ENCODE assay signal across 19 cellular contexts in genomic region chr18:49074505-49074904, GRCh38.
A peak's percentile ranks its signal among the peaks of the same experiment; 100 is the strongest.
DNase-seq lines count a peak whose midpoint lies in the region; ATAC-seq and TF ChIP-seq lines count a peak whose summit lies in the region.
"Had no signal": no experiment of that assay in that cellular context is flagged by ENCODE, and none has a peak within 500 bp of the region (broad histone marks: within the 10 kb centered on the region; RNA-seq: fewer than 3 reads in every experiment).

No MANE protein-coding gene starts in this region.

- no peak overlapping the region for H2AK9ac ChIP-seq in IMR-90 (replicated peaks; ENCODE audit: low read depth, low read length, poor library complexity)

- H3K27me3 Mint-ChIP-seq in activated T-helper 2 cell treated with anti-CD3 and anti-CD28 coated beads, Interferon-gamma antibody, Interleukin-2, Interleukin-4, amounts not matched to agents 10 μg/mL and 5 μg/mL and 100 μg/mL, durations not matched to agents 14 hours and 24 hours and 36 hours (ENCODE audit: low read depth) = no peaks in the 10 kb centered on the region
- H3K27me3 Mint-ChIP-seq: B cell; CD4-positive, alpha-beta T cell had no signal

- POLR2A ChIA-PET in IMR-90 (lab: Charles Lee; ENCODE audit: unreplicated experiment) = no interaction called here

- H3K36me3 ChIP-seq in IMR-90 (ENCODE audit: control insufficient read depth, insufficient read depth, low read length) = no peaks in the 10 kb centered on the region
- H3K36me3 ChIP-seq in smooth muscle cell (ENCODE audit: low read depth) = no peaks in the 10 kb centered on the region
- H3K36me3 ChIP-seq in thyroid gland = no peaks in the 10 kb centered on the region
- no peaks in the 10 kb centered on the region for H3K36me3 ChIP-seq in Karpas-422 (ENCODE audit: insufficient read depth, low read length)
- H3K36me3 ChIP-seq in gastroesophageal sphincter = no peaks in the 10 kb centered on the region

- H3K18ac ChIP-seq in IMR-90 (ENCODE audit: low read depth, low read length) = peak overlapping the region; percentile 55; the same call in 1 of the 2 replicates

- H2BK20ac ChIP-seq in IMR-90 (ENCODE audit: low read depth, low read length) = no peak overlapping the region

- dilution Hi-C loops in IMR-90 (cut with HindIII; ENCODE audit: low sequenced_read_pairs, unreplicated experiment) = no loop called here

- H3K27ac ChIP-seq in IMR-90 (ENCODE audit: insufficient read depth, low read length) (no peak overlapping the region), smooth muscle cell (ENCODE audit: low read depth) (peak overlapping the region; percentile 69), thyroid gland (peak overlapping the region in 2 of 3 donors; percentile 61 to 63), Karpas-422 (ENCODE audit: low read length) (no peak overlapping the region), gastroesophageal sphincter (no peak overlapping the region)
- H3K27ac ChIP-seq: 22Rv1; A549; BLaER1 treated with 17β-estradiol and CSF1 and Interleukin-3, amounts not matched to agents 10 nM and 100 nM; C4-2B had no signal

- in situ Hi-C loops in IMR-90 (cut with MboI; ENCODE audit: low sequenced_read_pairs) = no loop called here

- intact Hi-C loops in IMR-90 (cut with micrococcal nuclease) = no loop called here
- intact Hi-C loops in activated T-helper 2 cell treated with anti-CD3 and anti-CD28 coated beads, Interferon-gamma antibody, Interleukin-2, Interleukin-4, amounts not matched to agents 10 μg/mL and 5 μg/mL and 100 μg/mL, durations not matched to agents 14 hours and 24 hours and 36 hours (cut with micrococcal nuclease) = no loop called here
- intact Hi-C loops in thyroid gland (cut with DNase I) = no loop called here

- CTCF ChIA-PET in IMR-90 (lab: Yijun Ruan, JAX) = interaction anchor here (1.0 kb wide), 1 partner anchor 12 kb away, joined by 3 read pairs; no protein-coding TSS in a partner anchor

- H2AFZ ChIP-seq in IMR-90 (replicated peaks; ENCODE audit: low read length, poor library complexity) (no peak overlapping the region), smooth muscle cell (ENCODE audit: low read depth) (no peak overlapping the region), Karpas-422 (ENCODE audit: low read length) (no peak overlapping the region)

- H3K79me1 ChIP-seq in IMR-90 (ENCODE audit: low read depth in 1 of 2, low read length in 2 of 2) = 0 out of 4 replicates have a peak, but pooled peaks cover 0 to 3% of the 10 kb centered on the region in 2 experiments

- ATAC-seq in IMR-90 (ENCODE audit: low read depth) (no peak), gastroesophageal sphincter (no peak)
- ATAC-seq: A549; CD8-positive, alpha-beta T cell had no signal

- no peak overlapping the region for H3K23ac ChIP-seq in IMR-90 (ENCODE audit: low read depth, low read length)

- no peaks in the 10 kb centered on the region for H3K9me3 Mint-ChIP-seq in activated T-helper 2 cell treated with anti-CD3 and anti-CD28 coated beads, Interferon-gamma antibody, Interleukin-2, Interleukin-4, amounts not matched to agents 10 μg/mL and 5 μg/mL and 100 μg/mL, durations not matched to agents 14 hours and 24 hours and 36 hours
- H3K9me3 Mint-ChIP-seq: CD4-positive, alpha-beta T cell; CD8-positive, alpha-beta T cell had no signal

- no peak for TF ChIP-seq RAD21 in IMR-90 (IDR thresholded peaks at IDR 0.05; ENCODE audit: low read length)

- peaks cover 5% of the 10 kb centered on the region; the same call in 1 of the 2 replicates for H3K9me1 ChIP-seq in IMR-90 (ENCODE audit: insufficient read depth, low read length)

- BruUV-seq in IMR-90 (replicated peaks; lab: Mats Ljungman, UMichigan) = no TSS peak

- H3K14ac ChIP-seq in IMR-90 (replicated peaks; ENCODE audit: low read depth, low read length) = no peak overlapping the region

- TF ChIP-seq POLR2A in IMR-90 (IDR thresholded peaks at IDR 0.05; ENCODE audit: low read depth, low read length) (no peak), thyroid gland (IDR thresholded peaks at IDR 0.05) (no peak), gastroesophageal sphincter (IDR thresholded peaks at IDR 0.05) (no peak)

- no peak overlapping the region for H2BK120ac ChIP-seq in IMR-90 (ENCODE audit: low read depth, low read length)

- H3K9ac ChIP-seq in IMR-90 (ENCODE audit: low read depth, low read length) = no peak overlapping the region
- H3K9ac ChIP-seq in smooth muscle cell (ENCODE audit: low read depth) = no peak overlapping the region
- no peak overlapping the region for H3K9ac ChIP-seq in Karpas-422 (ENCODE audit: low read length)
- H3K9ac ChIP-seq: BLaER1 treated with 17β-estradiol and CSF1 and Interleukin-3, amounts not matched to agents 10 nM and 100 nM had no signal

- no peaks in the 10 kb centered on the region for H3K9me3 ChIP-seq in IMR-90 (ENCODE audit: control insufficient read depth, insufficient read depth, low read length)
- H3K9me3 ChIP-seq in smooth muscle cell (replicated peaks; ENCODE audit: low read depth) = no peaks in the 10 kb centered on the region
- H3K9me3 ChIP-seq in thyroid gland = no peaks in the 10 kb centered on the region
- no peaks in the 10 kb centered on the region for H3K9me3 ChIP-seq in Karpas-422 (ENCODE audit: low read length)
- no peaks in the 10 kb centered on the region for H3K9me3 ChIP-seq in gastroesophageal sphincter
- H3K9me3 ChIP-seq: A549, Caco-2 had no signal

- peaks cover 23% of the 10 kb centered on the region for H3K4me1 Mint-ChIP-seq in activated T-helper 2 cell treated with anti-CD3 and anti-CD28 coated beads, Interferon-gamma antibody, Interleukin-2, Interleukin-4, amounts not matched to agents 10 μg/mL and 5 μg/mL and 100 μg/mL, durations not matched to agents 14 hours and 24 hours and 36 hours (ENCODE audit: low read depth)
- H3K4me1 Mint-ChIP-seq: B cell had no signal

- H3K4me3 Mint-ChIP-seq in activated T-helper 2 cell treated with anti-CD3 and anti-CD28 coated beads, Interferon-gamma antibody, Interleukin-2, Interleukin-4, amounts not matched to agents 10 μg/mL and 5 μg/mL and 100 μg/mL, durations not matched to agents 14 hours and 24 hours and 36 hours (ENCODE audit: low read depth) = no peak overlapping the region
- H3K4me3 Mint-ChIP-seq: B cell; CD4-positive, alpha-beta T cell; CD8-positive, alpha-beta T cell had no signal

- H2BK15ac ChIP-seq in IMR-90 (ENCODE audit: low read depth, low read length) = no peak overlapping the region

- no peaks in the 10 kb centered on the region for H3K9me2 ChIP-seq in Karpas-422 (replicated peaks; ENCODE audit: insufficient read depth, low read length)

- H4K8ac ChIP-seq in IMR-90 (ENCODE audit: low read depth in 2 of 2, low read length in 2 of 2) = no peak overlapping the region

- H3K56ac ChIP-seq in IMR-90 (ENCODE audit: extremely low read depth, insufficient read depth, low read length) = no peak overlapping the region

- H3K4me1 ChIP-seq in IMR-90 (ENCODE audit: control insufficient read depth, insufficient read depth, low read length) (peaks cover 17% of the 10 kb centered on the region), smooth muscle cell (ENCODE audit: low read depth) (peaks cover 12% of the 10 kb centered on the region), thyroid gland (peaks cover 49 to 53% of the 10 kb centered on the region in 2 donors), Karpas-422 (ENCODE audit: low read length) (no peaks in the 10 kb centered on the region), gastroesophageal sphincter (peaks cover 0 to 22% (median 3%) of the 10 kb centered on the region in 3 donors)

- peaks cover 8% of the 10 kb centered on the region for H3F3A ChIP-seq in smooth muscle cell (ENCODE audit: low read depth)

- no peak overlapping the region for H2AK5ac ChIP-seq in IMR-90 (ENCODE audit: low read depth, low read length)

- H3K27ac Mint-ChIP-seq in activated T-helper 2 cell treated with anti-CD3 and anti-CD28 coated beads, Interferon-gamma antibody, Interleukin-2, Interleukin-4, amounts not matched to agents 10 μg/mL and 5 μg/mL and 100 μg/mL, durations not matched to agents 14 hours and 24 hours and 36 hours = peak overlapping the region; percentile 2
- H3K27ac Mint-ChIP-seq: B cell; CD4-positive, alpha-beta T cell; CD8-positive, alpha-beta T cell had no signal

- TF ChIP-seq EP300 in gastroesophageal sphincter (IDR thresholded peaks at IDR 0.05) = no peak

- H3K4me2 ChIP-seq in IMR-90 (ENCODE audit: low read depth, low read length) = no peak overlapping the region
- peak overlapping the region; percentile 69 for H3K4me2 ChIP-seq in smooth muscle cell
- H3K4me2 ChIP-seq in Karpas-422 (ENCODE audit: low read depth, low read length, poor library complexity, severe bottlenecking) = no peak overlapping the region
- H3K4me2 ChIP-seq: A549; BLaER1 treated with 17β-estradiol and CSF1 and Interleukin-3, amounts not matched to agents 10 nM and 100 nM had no signal

- peaks cover 5% of the 10 kb centered on the region for H3K36me3 Mint-ChIP-seq in activated T-helper 2 cell treated with anti-CD3 and anti-CD28 coated beads, Interferon-gamma antibody, Interleukin-2, Interleukin-4, amounts not matched to agents 10 μg/mL and 5 μg/mL and 100 μg/mL, durations not matched to agents 14 hours and 24 hours and 36 hours (ENCODE audit: low read depth)

- H4K20me1 ChIP-seq in IMR-90 (ENCODE audit: insufficient read depth, low read length) (no peaks in the 10 kb centered on the region), smooth muscle cell (ENCODE audit: low read depth) (no peaks in the 10 kb centered on the region), Karpas-422 (ENCODE audit: insufficient read depth, low read depth, low read length) (no peaks in the 10 kb centered on the region)
- H4K20me1 ChIP-seq: BLaER1 treated with 17β-estradiol and CSF1 and Interleukin-3, amounts not matched to agents 10 nM and 100 nM had no signal

- TF ChIP-seq CTCF in IMR-90 (conservative IDR thresholded peaks at IDR 0.05; ENCODE audit: low read depth, low read length) (no peak), smooth muscle cell (IDR thresholded peaks at IDR 0.05; ENCODE audit: borderline replicate concordance, insufficient read depth, poor library complexity, severe bottlenecking) (no peak), thyroid gland (IDR thresholded peaks at IDR 0.05) (no peak), gastroesophageal sphincter (IDR thresholded peaks at IDR 0.05) (no peak)

- 80% methylated on average over 1 of the region's 6 CpGs; no CpG with 5 or more reads in 1 of the 2 experiments for WGBS in IMR-90 (ENCODE audit: extremely low coverage in 2 of 2, insufficient read length in 1 of 2), 2 experiments
- whole genome bisulfite sequencing in smooth muscle cell (ENCODE audit: low lambda C conversion rate) = 54% methylated on average over 6 of the region's 6 CpGs
- WGBS in thyroid gland, 2 donors = 90 to 93% methylated on average over 6 of the region's 6 CpGs
- WGBS in gastroesophageal sphincter (ENCODE audit: low coverage in 1 of 2), 2 donors = 87 to 95% methylated on average over 6 of the region's 6 CpGs

- peak overlapping the region; percentile 42; the same call in 1 of the 2 replicates for H4K5ac ChIP-seq in IMR-90 (ENCODE audit: low read depth, low read length)

- no peaks in the 10 kb centered on the region for H3K27me3 ChIP-seq in IMR-90 (ENCODE audit: control insufficient read depth, insufficient read depth, low read length)
- no peaks in the 10 kb centered on the region for H3K27me3 ChIP-seq in smooth muscle cell (ENCODE audit: low read depth)
- no peaks in the 10 kb centered on the region for H3K27me3 ChIP-seq in thyroid gland
- no peaks in the 10 kb centered on the region for H3K27me3 ChIP-seq in Karpas-422 (ENCODE audit: low read length)
- H3K27me3 ChIP-seq in gastroesophageal sphincter = no peaks in the 10 kb centered on the region
- H3K27me3 ChIP-seq: BLaER1 treated with 17β-estradiol and CSF1 and Interleukin-3, amounts not matched to agents 10 nM and 100 nM had no signal

- no peak for DNase-seq in IMR-90
- DNase-seq in activated T-helper 2 cell treated with anti-CD3 and anti-CD28 coated beads, Interferon-gamma antibody, Interleukin-2, Interleukin-4, amounts not matched to agents 10 μg/mL and 5 μg/mL and 100 μg/mL, durations not matched to agents 14 hours and 24 hours and 36 hours (ENCODE audit: low spot score) = no peak
- no peak for DNase-seq in smooth muscle cell (lab: John Stamatoyannopoulos, UW; ENCODE audit: unreplicated experiment)
- no peak for DNase-seq in thyroid gland
- no peak for DNase-seq in Karpas-422
- DNase-seq in NCI-H2171 treated with DMSO at 0.1 percent for 48 hours (lab: John Stamatoyannopoulos, UW) = no peak
- DNase-seq: AML-193; Caco-2; Calu3; CD4-positive, alpha-beta T cell; CD8-positive, alpha-beta T cell; DMS79 treated with DMSO at 0.1 percent for 48 hours; GF-D8 had no signal

- H4K91ac ChIP-seq in IMR-90 (ENCODE audit: insufficient read depth, low read depth, low read length) = peak overlapping the region; percentile 65; the same call in 1 of the 2 replicates

- H3K4ac ChIP-seq in IMR-90 (ENCODE audit: low read depth, low read length) = no peak overlapping the region

- H2BK5ac ChIP-seq in IMR-90 (ENCODE audit: low read depth, low read length, poor library complexity, severe bottlenecking) = no peak overlapping the region

- H3K4me3 ChIP-seq in IMR-90 (ENCODE audit: insufficient read depth, low read depth, low read length) = no peak overlapping the region
- H3K4me3 ChIP-seq in smooth muscle cell = no peak overlapping the region
- H3K4me3 ChIP-seq in thyroid gland (replicated peaks in 1 of 3) = no peak overlapping the region
- H3K4me3 ChIP-seq in Karpas-422 (ENCODE audit: low read length) = no peak overlapping the region
- no peak overlapping the region for H3K4me3 ChIP-seq in gastroesophageal sphincter
- H3K4me3 ChIP-seq: A549; BLaER1 treated with 17β-estradiol and CSF1 and Interleukin-3, amounts not matched to agents 10 nM and 100 nM had no signal

- H3K79me2 ChIP-seq in smooth muscle cell (ENCODE audit: low read depth) (no peaks in the 10 kb centered on the region), Karpas-422 (ENCODE audit: low read length) (no peaks in the 10 kb centered on the region)

Comparison
In these comparisons a context has a peak if more than half of its experiments do, and no peak if none do; other contexts are left out.
1. H3K27ac ChIP-seq: peak in smooth muscle cell (single experiment) and thyroid gland (2 of 3); none in IMR-90 (single experiment), Karpas-422 (single experiment) and gastroesophageal sphincter (0 of 4).